9 cellular contexts compared by ENCODE assay signal in genomic region chr16:86604436-86605220, GRCh38. TPM values are rescaled to one million over a fixed set of nuclear protein-coding genes. Genes with fewer than 3 reads are reported as not detected.
DNase-seq lines count a peak whose midpoint lies in the region; ATAC-seq, FAIRE-seq and TF ChIP-seq lines count a peak whose summit lies in the region.
"Had no signal": no experiment of that assay in that cellular context is flagged by ENCODE, and none has a peak within 500 bp of the region (broad histone marks: within the 10 kb centered on the region; RNA-seq: fewer than 3 reads in every experiment).

No MANE protein-coding gene starts in this region.

- no peaks in the 10 kb centered on the region for H3K27me3 ChIP-seq in testis
- H3K27me3 ChIP-seq: gastrocnemius medialis had no signal

- no peaks in the 10 kb centered on the region for H3K36me3 ChIP-seq in testis (ENCODE audit: low read depth, missing control alignments)
- H3K36me3 ChIP-seq: gastrocnemius medialis had no signal

- intact Hi-C loops in testis (cut with DNase I; ENCODE audit: low total_unique reads) = no loop called here

- ATAC-seq in HG02571 (IDR thresholded peaks at IDR 0.05; ENCODE audit: unreplicated experiment) = peak; percentile 56
- ATAC-seq: gastrocnemius medialis had no signal

- no peak overlapping the region for H3K4me3 ChIP-seq in testis
- H3K4me3 ChIP-seq: gastrocnemius medialis had no signal

- no peaks in the 10 kb centered on the region for H3K4me1 ChIP-seq in testis

- TF ChIP-seq CTCF in testis (IDR thresholded peaks at IDR 0.05) = no peak
- TF ChIP-seq CTCF in D721Med (IDR thresholded peaks at IDR 0.05; ENCODE audit: insufficient read depth, missing control alignments) = no peak

- no peak for TF ChIP-seq POLR2A in testis (IDR thresholded peaks at IDR 0.05)

- WGBS in testis, 2 donors = 69 to 70% methylated on average over 17 of the region's 17 CpGs

- no peak overlapping the region for H3K27ac ChIP-seq in testis
- H3K27ac ChIP-seq: gastrocnemius medialis had no signal

- H3K9me3 ChIP-seq in testis = no peaks in the 10 kb centered on the region
- H3K9me3 ChIP-seq: gastrocnemius medialis had no signal

- no peak for FAIRE-seq in D721Med (lab: Jason Lieb, UNC)
- FAIRE-seq: TTC549 had no signal

- DNase-seq in activated CD4-positive, alpha-beta T cell treated with anti-CD3 and anti-CD28 coated beads, Interleukin-2, amount 50 U/mL, for 48 hours = peak; percentile 22 to 30
- DNase-seq in globus pallidus (ENCODE audit: low spot score) = peak; percentile 11
- DNase-seq in testis = peak; percentile 42
- DNase-seq in medulla oblongata (ENCODE audit: extremely low spot score) = no peak
- DNase-seq in NCI-H1930 (lab: John Stamatoyannopoulos, UW) = no peak
- DNase-seq in D721Med (ENCODE audit: insufficient read length, low spot score) = no peak
- DNase-seq: gastrocnemius medialis had no signal

RNA-seq across cellular contexts. Expression of gene FOXL1, which starts 26.3 kb away (rescaled TPM):
- total RNA-seq in testis = 1 to 10 TPM; 4.6 to 5.9 TPM
- 1.4 TPM for polyA plus RNA-seq in testis (ENCODE audit: insufficient read depth, low read depth, low replicate concordance)

RNA-seq across cellular contexts. Expression of gene FOXC2, which starts 38.0 kb away (rescaled TPM):
- total RNA-seq in testis = 10 to 100 TPM in 1 of 2 donors, 1 to 10 TPM in 1; 7.6 to 11.2 TPM
- 3.9 TPM for polyA plus RNA-seq in testis (ENCODE audit: insufficient read depth, low read depth, low replicate concordance)

RNA-seq across cellular contexts. Expression of gene MTHFSD, which starts 49.6 kb away (rescaled TPM):
- 10 to 100 TPM; 45.0 to 55.6 TPM for total RNA-seq in testis
- 42.2 TPM for polyA plus RNA-seq in testis (ENCODE audit: insufficient read depth, low read depth, low replicate concordance)

Comparison
In these comparisons a context has a peak if more than half of its experiments do, and no peak if none do; other contexts are left out.
1. DNase-seq: peak in activated CD4-positive, alpha-beta T cell treated with anti-CD3 and anti-CD28 coated beads, Interleukin-2, amount 50 U/mL, for 48 hours (2 of 2), globus pallidus (single experiment) and testis (single experiment); none in medulla oblongata (single experiment), NCI-H1930 (0 of 2) and D721Med (single experiment).